Comparison of ENCODE assay signal across 33 cellular contexts in the genomic region with DNA sequence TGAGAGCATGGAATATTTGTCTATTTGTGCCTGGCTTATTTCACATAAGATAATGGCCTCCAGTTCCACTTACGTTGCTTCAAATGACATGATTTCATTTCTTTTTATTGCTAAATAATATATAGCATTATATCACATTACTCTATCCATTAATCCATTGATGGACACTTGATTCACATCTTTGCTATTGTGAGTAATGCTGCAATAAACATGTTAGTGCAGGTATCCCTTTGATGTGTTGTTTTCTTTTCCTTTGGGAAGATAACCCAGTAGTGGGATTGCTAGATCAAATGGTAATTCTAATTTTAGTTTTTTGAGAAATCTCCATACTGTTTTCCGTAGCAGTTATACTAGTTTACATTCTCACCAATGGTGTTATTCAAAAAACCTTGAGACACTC.
"Had no signal": no experiment of that assay in that cellular context is flagged by ENCODE, and none has a peak within 500 bp of the region (broad histone marks: within the 10 kb centered on the region; RNA-seq: fewer than 3 reads in every experiment).

No MANE protein-coding gene starts in this region.

- H3K9me3 ChIP-seq: MG63 had no signal

- DNase-seq: Karpas-422, Kasumi-1, KG1, MG63, MM.1S, MV-4-11, NCI-H1048, NCI-H1092, NCI-H1092 treated with DMSO at 0.1 percent for 48 hours, NCI-H1105, NCI-H1105 treated with DMSO at 0.1 percent for 48 hours, NCI-H1417, NCI-H1417 treated with DMSO at 0.1 percent for 48 hours, NCI-H1436, NCI-H1436 treated with DMSO at 0.1 percent for 48 hours, NCI-H146, NCI-H1694, NCI-H1694 treated with DMSO at 0.1 percent for 48 hours, NCI-H187, NCI-H187 treated with DMSO at 0.1 percent for 48 hours, NCI-H1930, NCI-H2029, NCI-H2029 treated with DMSO at 0.1 percent for 48 hours, NCI-H2081, NCI-H2081 treated with DMSO at 0.1 percent for 48 hours, NCI-H2107, NCI-H2171, NCI-H2171 treated with DMSO at 0.1 percent for 48 hours, NCI-H2227 treated with DMSO at 0.1 percent for 48 hours, NCI-H345, NCI-H446, NCI-H446 treated with DMSO at 0.1 percent for 48 hours had no signal

- H3K27me3 ChIP-seq: MG63 had no signal

- H3K27ac ChIP-seq: KMS-11 had no signal

- H3K4me3 ChIP-seq: MG63 had no signal

- H3K36me3 ChIP-seq: MG63 had no signal
